8 cellular contexts compared by ENCODE assay signal in genomic region chr5:66987949-66988838, GRCh38.
DNase-seq lines count a peak whose midpoint lies in the region; ATAC-seq, FAIRE-seq and TF ChIP-seq lines count a peak whose summit lies in the region.

No MANE protein-coding gene starts in this region.

- peak overlapping the region; percentile 42 for H3K27ac Mint-ChIP-seq in astrocyte (ENCODE audit: unreplicated experiment)

- in situ Hi-C loops in Caki2 (cut with HindIII; ENCODE audit: low pct_unique_long_range_greater_than_20kb, low sequenced_read_pairs): no loop called here

- H3K27me3 ChIP-seq in astrocyte (ENCODE audit: insufficient read depth, low read length) (no peaks in the 10 kb centered on the region), upper lobe of right lung (no peaks in the 10 kb centered on the region)

- H3K9ac ChIP-seq in astrocyte (ENCODE audit: low read length): no peak overlapping the region

- H3K4me3 ChIP-seq in astrocyte (ENCODE audit: insufficient read depth, low read depth, low read length) (no peak overlapping the region), upper lobe of right lung (no peak overlapping the region)

- peak; percentile 85 for TF ChIP-seq CTCF in astrocyte (IDR thresholded peaks at IDR 0.05; ENCODE audit: insufficient read depth, low read depth, low read length)
- peak; percentile 89 for TF ChIP-seq CTCF in upper lobe of right lung (IDR thresholded peaks at IDR 0.05)

- H3K36me3 ChIP-seq in astrocyte (ENCODE audit: insufficient read depth, low read length): no peaks in the 10 kb centered on the region
- no peaks in the 10 kb centered on the region for H3K36me3 ChIP-seq in upper lobe of right lung

- peak; percentile 77 for FAIRE-seq in astrocyte (lab: Jason Lieb, UNC)

- no peak overlapping the region for H3K4me2 ChIP-seq in astrocyte (ENCODE audit: low read length)

- no peak overlapping the region for H2AFZ ChIP-seq in astrocyte (ENCODE audit: low read depth, low read length)

- H3K4me1 Mint-ChIP-seq in astrocyte (ENCODE audit: low read depth, unreplicated experiment): peaks cover 25% of the 10 kb centered on the region

- H3K9me3 ChIP-seq in astrocyte (ENCODE audit: insufficient read depth, low read depth, low read length): no peaks in the 10 kb centered on the region
- H3K9me3 ChIP-seq in upper lobe of right lung: no peaks in the 10 kb centered on the region

- intact Hi-C loops in upper lobe of right lung (cut with DNase I): no loop called here

- H3K9me3 Mint-ChIP-seq in astrocyte (ENCODE audit: unreplicated experiment): no peaks in the 10 kb centered on the region

- no peak overlapping the region for H3K4me3 Mint-ChIP-seq in astrocyte (ENCODE audit: unreplicated experiment)

- no peaks in the 10 kb centered on the region for H4K20me1 ChIP-seq in astrocyte (ENCODE audit: insufficient read depth, low read length)

- H3K4me1 ChIP-seq in astrocyte (ENCODE audit: insufficient read depth, low read length) (peaks cover 16% of the 10 kb centered on the region), upper lobe of right lung (no peaks in the 10 kb centered on the region)

- H3K36me3 Mint-ChIP-seq in astrocyte (ENCODE audit: low read depth, unreplicated experiment): no peaks in the 10 kb centered on the region

- H3K27ac ChIP-seq in astrocyte (ENCODE audit: low read depth, low read length) (no peak overlapping the region), upper lobe of right lung (no peak overlapping the region)

- DNase-seq in Caki2 (ENCODE audit: low read depth) (peak; percentile 16), MV-4-11 (lab: John Stamatoyannopoulos, UW) (peak; percentile 22), astrocyte (ENCODE audit: low read depth) (no peak), iris pigment epithelial cell (ENCODE audit: low read depth) (peak; percentile 40), upper lobe of right lung (no peak), UCSD-AML1 (lab: John Stamatoyannopoulos, UW; ENCODE audit: unreplicated experiment) (no peak), mucosa of gallbladder (ENCODE audit: low spot score) (no peak)

- peak; percentile 74 for ATAC-seq in GM19372 (IDR thresholded peaks at IDR 0.05; ENCODE audit: low read depth, unreplicated experiment)
- peak; percentile 71 for ATAC-seq in upper lobe of right lung

- no peaks in the 10 kb centered on the region for H3K27me3 Mint-ChIP-seq in astrocyte (ENCODE audit: low read depth, unreplicated experiment)

- no peaks in the 10 kb centered on the region for H3K79me2 ChIP-seq in astrocyte (ENCODE audit: insufficient read depth, low read length)

Comparison
In these comparisons a context has a peak if more than half of its experiments do, and no peak if none do; other contexts are left out.
1. DNase-seq: peak in Caki2 (single experiment), MV-4-11 (single experiment) and iris pigment epithelial cell (single experiment); none in astrocyte (single experiment), upper lobe of right lung (single experiment), UCSD-AML1 (single experiment) and mucosa of gallbladder (single experiment).